1 cellular context compared by ENCODE assay signal in genomic region chr2:42048318-42049251, GRCh38.
A peak's percentile ranks its signal among the peaks of the same experiment; 100 is the strongest.
TF ChIP-seq lines count a peak whose summit lies in the region.

No MANE protein-coding gene starts in this region.

TF ChIP-seq in HepG2, 621 proteins besides CTCF, POLR2A, EP300 and RAD21 (continued from another document and continues in another):
- TF ChIP-seq PRDM15 (CRISPR knock-in tag; IDR thresholded peaks at IDR 0.05): no peak
- TF ChIP-seq ZBTB39 (CRISPR knock-in tag; IDR thresholded peaks at IDR 0.05): no peak
- no peak for TF ChIP-seq NFE2 (CRISPR knock-in tag; IDR thresholded peaks at IDR 0.05)
- no peak for TF ChIP-seq ZNF598 (CRISPR knock-in tag; IDR thresholded peaks at IDR 0.05; ENCODE audit: borderline replicate concordance)
- TF ChIP-seq ZNF18 (CRISPR knock-in tag; IDR thresholded peaks at IDR 0.05; ENCODE audit: insufficient replicate concordance): no peak
- peak; percentile 31 for TF ChIP-seq JARID2 (CRISPR knock-in tag; IDR thresholded peaks at IDR 0.05; ENCODE audit: insufficient replicate concordance)
- TF ChIP-seq NFYC (CRISPR knock-in tag; IDR thresholded peaks at IDR 0.05): no peak
- TF ChIP-seq PRDM10 (CRISPR knock-in tag; IDR thresholded peaks at IDR 0.05; ENCODE audit: low read depth): no peak; the same call in 1 of the 2 replicates
- peak; percentile 80; the same call in 1 of the 2 replicates for TF ChIP-seq BCL3 (CRISPR knock-in tag; IDR thresholded peaks at IDR 0.05)
- no peak for TF ChIP-seq SCMH1 (CRISPR knock-in tag; IDR thresholded peaks at IDR 0.05; ENCODE audit: borderline replicate concordance)
- TF ChIP-seq ZNF569 (CRISPR knock-in tag; IDR thresholded peaks at IDR 0.05; ENCODE audit: borderline replicate concordance): no peak
- 0 out of 2 replicates have a peak, but pooled peaks have one; percentile 31 for TF ChIP-seq ZNF501 (CRISPR knock-in tag; IDR thresholded peaks at IDR 0.05)
- TF ChIP-seq ZNF616 (CRISPR knock-in tag; IDR thresholded peaks at IDR 0.05; ENCODE audit: low read depth): no peak
- no peak for TF ChIP-seq ZGPAT (CRISPR knock-in tag; IDR thresholded peaks at IDR 0.05)
- no peak for TF ChIP-seq ZFP62 (CRISPR knock-in tag; IDR thresholded peaks at IDR 0.05)
- no peak for TF ChIP-seq EHMT2 (IDR thresholded peaks at IDR 0.05; ENCODE audit: borderline replicate concordance, low read depth, low read length)
- TF ChIP-seq USF2 (IDR thresholded peaks at IDR 0.05; ENCODE audit: low read depth, low read length): no peak
- TF ChIP-seq USF2 (CRISPR knock-in tag; IDR thresholded peaks at IDR 0.05; ENCODE audit: borderline replicate concordance): no peak
- TF ChIP-seq SMYD3 (CRISPR knock-in tag; IDR thresholded peaks at IDR 0.05): no peak
- TF ChIP-seq ZNF407 (CRISPR knock-in tag; IDR thresholded peaks at IDR 0.05; ENCODE audit: not compliant biosample characterization): no peak
- TF ChIP-seq ZUFSP (CRISPR knock-in tag; IDR thresholded peaks at IDR 0.05; ENCODE audit: borderline replicate concordance): no peak
